In the genomic region with DNA sequence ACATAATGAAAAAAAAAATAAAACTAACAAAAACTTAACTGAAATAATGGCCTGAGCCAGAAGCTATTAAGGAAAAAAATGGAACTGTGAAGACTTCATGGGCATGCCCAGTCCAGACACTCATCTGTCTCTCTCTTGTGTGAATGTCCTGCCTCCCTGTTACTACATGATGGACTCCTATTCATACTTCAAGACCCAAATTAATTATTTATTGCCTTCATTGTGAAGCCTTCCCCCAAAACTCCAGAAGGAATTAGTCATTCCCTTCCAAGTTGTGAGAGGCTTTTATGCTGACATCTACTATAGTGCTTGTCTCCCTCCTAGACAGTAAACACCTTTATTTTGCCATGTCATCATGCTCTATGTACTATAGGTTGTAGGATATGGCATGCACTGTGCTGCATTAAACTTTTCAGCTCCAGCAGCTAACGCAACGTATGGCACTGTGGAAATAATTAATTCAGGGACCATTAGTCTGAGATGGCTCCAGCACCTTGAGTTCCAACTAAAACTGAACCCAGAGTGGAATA, we compare ENCODE assay signal across 21 cellular contexts. TPM values are rescaled to one million over a fixed set of nuclear protein-coding genes. Genes with fewer than 3 reads are reported as not detected.
DNase-seq lines count a peak whose midpoint lies in the region; ATAC-seq, FAIRE-seq and TF ChIP-seq lines count a peak whose summit lies in the region.
"Had no signal": no experiment of that assay in that cellular context is flagged by ENCODE, and none has a peak within 500 bp of the region (broad histone marks: within the 10 kb centered on the region; RNA-seq: fewer than 3 reads in every experiment).

No MANE protein-coding gene starts in this region.

- peaks cover 17% of the 10 kb centered on the region for H3K9me3 ChIP-seq in OCI-LY3 (ENCODE audit: insufficient read depth, low read length)

- peak overlapping the region; percentile 65 for H3K27ac Mint-ChIP-seq in stimulated activated naive B cell treated with anti-CD40 and anti-IgM and Interleukin-4, amounts not matched to agents 10 μg/mL and 1 μg/mL and 100 μg/mL, for 72 hours
- H3K27ac Mint-ChIP-seq: CD14-positive monocyte; CD4-positive, alpha-beta memory T cell; GM23338; IgD-negative memory B cell had no signal

- H3K4me3 Mint-ChIP-seq in stimulated activated naive B cell treated with anti-CD40 and anti-IgM and Interleukin-4, amounts not matched to agents 10 μg/mL and 1 μg/mL and 100 μg/mL, for 72 hours = no peak overlapping the region
- H3K4me3 Mint-ChIP-seq: CD14-positive monocyte; CD4-positive, alpha-beta memory T cell; GM23338; IgD-negative memory B cell had no signal

- H3K36me3 ChIP-seq in OCI-LY3 (replicated peaks; ENCODE audit: low read depth, low read length) = peaks cover 50% of the 10 kb centered on the region
- H3K36me3 ChIP-seq: BLaER1 had no signal

- DNase-seq in GM12891 (ENCODE audit: insufficient read length, low spot score) (no peak), foreskin keratinocyte (no peak)
- DNase-seq in stimulated activated naive B cell treated with anti-CD40 and anti-IgM and Interleukin-4, amounts not matched to agents 10 μg/mL and 1 μg/mL and 100 μg/mL, for 72 hours = no peak
- no peak for DNase-seq in activated effector memory CD4-positive, alpha-beta T cell treated with Interleukin-2 at 50 U/mL for 16 hours
- no peak for DNase-seq in stimulated activated CD4-positive, alpha-beta T cell treated with anti-CD3 and anti-CD28 coated beads, Interleukin-12 subunit alpha, Interleukin-12 subunit beta, amount 100 ng/mL, for 4 hours
- DNase-seq: CD4-positive, alpha-beta memory T cell; DMS79 treated with DMSO at 0.1 percent for 48 hours; GF-D8; KG1 had no signal

- H3K27me3 ChIP-seq in OCI-LY3 (ENCODE audit: low read depth, low read length) (no peaks in the 10 kb centered on the region), foreskin keratinocyte (no peaks in the 10 kb centered on the region)
- H3K27me3 ChIP-seq: BLaER1 had no signal

- ATAC-seq in foreskin keratinocyte = peak; percentile 13
- no peak for ATAC-seq in stimulated activated naive B cell treated with anti-CD40 and anti-IgM and Interleukin-4, amounts not matched to agents 10 μg/mL and 1 μg/mL and 100 μg/mL, for 72 hours (replicated peaks)
- ATAC-seq in GM19351 (IDR thresholded peaks at IDR 0.05; ENCODE audit: unreplicated experiment) = no peak
- ATAC-seq: GM23338, HCT116 had no signal

- peaks cover 25 to 29% of the 10 kb centered on the region in 2 donors for H3K9me3 Mint-ChIP-seq in stimulated activated naive B cell treated with anti-CD40 and anti-IgM and Interleukin-4, amounts not matched to agents 10 μg/mL and 1 μg/mL and 100 μg/mL, for 72 hours
- H3K9me3 Mint-ChIP-seq: CD4-positive, alpha-beta memory T cell; GM23338 had no signal

- FAIRE-seq in GM12891 (lab: Jason Lieb, UNC) = peak; percentile 5
- FAIRE-seq: GM19239, H54, HTR-8/SVneo had no signal

- peaks cover 0 to 6% of the 10 kb centered on the region in 2 donors for H3K27me3 Mint-ChIP-seq in stimulated activated naive B cell treated with anti-CD40 and anti-IgM and Interleukin-4, amounts not matched to agents 10 μg/mL and 1 μg/mL and 100 μg/mL, for 72 hours
- H3K27me3 Mint-ChIP-seq: IgD-negative memory B cell had no signal

- no peak overlapping the region for H3K4me3 ChIP-seq in OCI-LY3 (ENCODE audit: low read length)
- H3K4me3 ChIP-seq: BLaER1, GM23338 had no signal

- no peak overlapping the region for H2AFZ ChIP-seq in OCI-LY3 (ENCODE audit: low read depth, low read length)
- H2AFZ ChIP-seq: GM23338 had no signal

- H3K79me2 ChIP-seq in OCI-LY3 (ENCODE audit: low read length) = no peaks in the 10 kb centered on the region

- TF ChIP-seq POLR2A in GM12891 (IDR thresholded peaks at IDR 0.05; ENCODE audit: low read depth, low read length) = no peak

- peaks cover 12 to 20% of the 10 kb centered on the region in 2 donors for H3K4me1 Mint-ChIP-seq in stimulated activated naive B cell treated with anti-CD40 and anti-IgM and Interleukin-4, amounts not matched to agents 10 μg/mL and 1 μg/mL and 100 μg/mL, for 72 hours
- H3K4me1 Mint-ChIP-seq: CD14-positive monocyte; CD4-positive, alpha-beta memory T cell; GM23338 had no signal

- H4K20me1 ChIP-seq in OCI-LY3 (ENCODE audit: insufficient read depth, low read length) = no peaks in the 10 kb centered on the region
- H4K20me1 ChIP-seq: BLaER1 had no signal

- peaks cover 12 to 22% of the 10 kb centered on the region in 2 donors for H3K36me3 Mint-ChIP-seq in stimulated activated naive B cell treated with anti-CD40 and anti-IgM and Interleukin-4, amounts not matched to agents 10 μg/mL and 1 μg/mL and 100 μg/mL, for 72 hours
- H3K36me3 Mint-ChIP-seq: CD14-positive monocyte; CD4-positive, alpha-beta memory T cell; IgD-negative memory B cell had no signal

- peaks cover 64% of the 10 kb centered on the region for H3K4me1 ChIP-seq in OCI-LY3 (ENCODE audit: low read length)
- peaks cover 9% of the 10 kb centered on the region for H3K4me1 ChIP-seq in foreskin keratinocyte
- H3K4me1 ChIP-seq: BLaER1 had no signal

- TF ChIP-seq CTCF in OCI-LY3 (IDR thresholded peaks at IDR 0.05; ENCODE audit: low read depth, low read length) (no peak), foreskin keratinocyte (conservative IDR thresholded peaks at IDR 0.05) (no peak)

- H3K9ac ChIP-seq in OCI-LY3 (ENCODE audit: low read length) = no peak overlapping the region
- H3K9ac ChIP-seq: BLaER1 had no signal

- H3K27ac ChIP-seq in OCI-LY3 (ENCODE audit: low read length) = peak overlapping the region; percentile 93
- H3K27ac ChIP-seq in foreskin keratinocyte = no peak overlapping the region
- H3K27ac ChIP-seq: BLaER1 had no signal

- no peak overlapping the region for H3K4me2 ChIP-seq in OCI-LY3 (ENCODE audit: low read length)
- H3K4me2 ChIP-seq: BLaER1, GM23338 had no signal

TF ChIP-seq in GM12891, 5 proteins besides CTCF, POLR2A, EP300 and RAD21:
- TF ChIP-seq PAX5 (IDR thresholded peaks at IDR 0.05; ENCODE audit: insufficient read depth, low read length, severe bottlenecking) (no peak), TAF1 (IDR thresholded peaks at IDR 0.05; ENCODE audit: low read depth, low read length) (no peak)

RNA-seq across cellular contexts. Expression of a gene that starts 25.0 kb away (rescaled TPM):
- polyA plus RNA-seq in GM12891 (2012; ENCODE audit: low read depth, missing spikeins) = 0.51 TPM
- total RNA-seq in foreskin keratinocyte = 0.07 TPM in 1 of 2 replicates, not detected in the other
- not detected in 2 replicates for polyA plus RNA-seq in foreskin keratinocyte
- total RNA-seq: A673, GM23338 had no signal
- polyA plus RNA-seq: AG04450, CD14-positive monocyte had no signal
